10 cellular contexts compared by ENCODE assay signal in genomic region chr15:74421302-74422245, GRCh38. TPM values are rescaled to one million over a fixed set of nuclear protein-coding genes. Genes with fewer than 3 reads are reported as not detected.
A peak's percentile ranks its signal among the peaks of the same experiment; 100 is the strongest.
DNase-seq lines count a peak whose midpoint lies in the region; ATAC-seq and TF ChIP-seq lines count a peak whose summit lies in the region.
"Had no signal": no experiment of that assay in that cellular context is flagged by ENCODE, and none has a peak within 500 bp of the region (broad histone marks: within the 10 kb centered on the region; RNA-seq: fewer than 3 reads in every experiment).

No MANE protein-coding gene starts in this region.

- intact Hi-C loops in heart right ventricle (cut with DNase I) = no loop called here
- intact Hi-C loops in transverse colon (cut with DNase I; ENCODE audit: low total_unique reads) = no loop called here

- H3K27ac ChIP-seq in cardiac muscle cell (peak overlapping the region; percentile 87), heart right ventricle (peak overlapping the region in 1 of 10 donors; percentile 28), substantia nigra (ENCODE audit: low read depth, low read length, poor library complexity, severe bottlenecking) (peak overlapping the region; percentile 99), transverse colon (no peak overlapping the region)

- in situ Hi-C loops in transverse colon (cut with MboI; ENCODE audit: low pct_ligation_motif_present in 1 of 4, low pct_unique_long_range_greater_than_20kb in 1 of 4, low sequenced_read_pairs in 3 of 4) = no loop called here

- no peak for DNase-seq in cardiac muscle cell (ENCODE audit: low read depth in 1 of 2, low spot score in 1 of 2)
- DNase-seq in heart right ventricle = no peak
- peak in 55 of 56 donors; percentile 39 to 97 (median 87) for DNase-seq in amygdala (lab: John Stamatoyannopoulos, UW)
- no peak for DNase-seq in memory B cell (ENCODE audit: low spot score in 2 of 2)
- peak; percentile 52 to 96 (median 88) for DNase-seq in substantia nigra (lab: John Stamatoyannopoulos, UW)
- no peak for DNase-seq in NCI-H524 (lab: John Stamatoyannopoulos, UW)
- DNase-seq in transverse colon = no peak
- DNase-seq: left cardiac atrium, SHP77 treated with DMSO at 0.1 percent for 48 hours had no signal

- TF ChIP-seq CTCF in cardiac muscle cell (IDR thresholded peaks at IDR 0.05; ENCODE audit: low read depth, low read length) (no peak), heart right ventricle (IDR thresholded peaks at IDR 0.05) (no peak), transverse colon (IDR thresholded peaks at IDR 0.05) (no peak)

- peaks cover 9% of the 10 kb centered on the region for H3K36me3 Mint-ChIP-seq in memory B cell

- peak overlapping the region; percentile 69 for H3K4me3 Mint-ChIP-seq in memory B cell

- no peak overlapping the region for H3K4me3 ChIP-seq in cardiac muscle cell
- H3K4me3 ChIP-seq in heart right ventricle = no peak overlapping the region
- no peak overlapping the region for H3K4me3 ChIP-seq in transverse colon

- TF ChIP-seq POLR2A in transverse colon (IDR thresholded peaks at IDR 0.05) = no peak

- no peak for TF ChIP-seq EP300 in transverse colon (IDR thresholded peaks at IDR 0.05; ENCODE audit: low read depth)

- H3K4me1 ChIP-seq in cardiac muscle cell (ENCODE audit: low read depth) = peaks cover 39% of the 10 kb centered on the region
- H3K4me1 ChIP-seq in heart right ventricle = peaks cover 0 to 58% (median 35%) of the 10 kb centered on the region in 9 donors
- no peaks in the 10 kb centered on the region for H3K4me1 ChIP-seq in transverse colon

- no peaks in the 10 kb centered on the region for H3K27me3 ChIP-seq in cardiac muscle cell
- no peaks in the 10 kb centered on the region for H3K27me3 ChIP-seq in heart right ventricle
- H3K27me3 ChIP-seq in transverse colon = no peaks in the 10 kb centered on the region

- H3K9me3 ChIP-seq in cardiac muscle cell (ENCODE audit: low read depth) = no peaks in the 10 kb centered on the region
- no peaks in the 10 kb centered on the region for H3K9me3 ChIP-seq in heart right ventricle
- H3K9me3 ChIP-seq in transverse colon = no peaks in the 10 kb centered on the region

- no peaks in the 10 kb centered on the region for H3K36me3 ChIP-seq in cardiac muscle cell
- no peaks in the 10 kb centered on the region for H3K36me3 ChIP-seq in heart right ventricle
- no peaks in the 10 kb centered on the region for H3K36me3 ChIP-seq in transverse colon

- peaks cover 82% of the 10 kb centered on the region for H3K4me1 Mint-ChIP-seq in memory B cell

- 93% methylated on average over 20 of the region's 20 CpGs for WGBS in heart right ventricle, 2 donors
- 84% methylated on average over 19 of the region's 20 CpGs; no CpG with 5 or more reads in 1 of the 2 donors for WGBS in transverse colon (ENCODE audit: low coverage in 1 of 2), 2 donors

- ATAC-seq in heart right ventricle = no peak
- ATAC-seq in memory B cell (ENCODE audit: low read depth) = no peak
- no peak for ATAC-seq in GM18520 (IDR thresholded peaks at IDR 0.05; ENCODE audit: unreplicated experiment)

- H3K27me3 Mint-ChIP-seq in memory B cell = no peaks in the 10 kb centered on the region

- H3K27ac Mint-ChIP-seq in memory B cell = peak overlapping the region; percentile 87

- H3K9me3 Mint-ChIP-seq in memory B cell = no peaks in the 10 kb centered on the region

RNA-seq across cellular contexts. Expression of gene SEMA7A, which starts 12.2 kb away (rescaled TPM):
- 8.7 and 11.9 TPM in 2 replicates for total RNA-seq in cardiac muscle cell
- polyA plus RNA-seq in cardiac muscle cell = 0.99 and 3.3 TPM in 2 replicates
- total RNA-seq in heart right ventricle = 1 to 10 TPM in 8 of 10 donors, under 1 TPM in 2; 0.61 to 5.1 (median 1.8) TPM
- under 1 TPM; 0.59 to 0.99 TPM for polyA plus RNA-seq in heart right ventricle
- total RNA-seq in transverse colon = 1 to 10 TPM in 3 of 4 donors, under 1 TPM in 1; 0.20 to 5.6 (median 3.1) TPM

RNA-seq across cellular contexts. Expression of gene UBL7, which starts 39.4 kb away (rescaled TPM):
- total RNA-seq in cardiac muscle cell (74.3 and 88.4 TPM in 2 replicates), heart right ventricle (10 to 100 TPM; 49.1 to 56.6 (median 52.7) TPM), transverse colon (100 to 1,000 TPM in 1 of 4 donors, 10 to 100 TPM in 2, 1 to 10 TPM in 1; 4.0 to 157 (median 42.3) TPM)
- polyA plus RNA-seq in cardiac muscle cell (130 and 135 TPM in 2 replicates), heart right ventricle (10 to 100 TPM; 47.0 to 51.7 TPM)

RNA-seq across cellular contexts. Expression of gene CYP11A1, which starts 54.1 kb away (rescaled TPM):
- 5.4 and 9.8 TPM in 2 replicates for total RNA-seq in cardiac muscle cell
- 11.2 and 13.0 TPM in 2 replicates for polyA plus RNA-seq in cardiac muscle cell
- 1 to 10 TPM in 8 of 10 donors, under 1 TPM in 2; 0.60 to 3.6 (median 2.2) TPM for total RNA-seq in heart right ventricle
- under 1 TPM; 0.06 to 0.44 TPM for polyA plus RNA-seq in heart right ventricle
- total RNA-seq in transverse colon = under 1 TPM in 2 of 4 donors, not detected in 2; 0.40 to 0.79 TPM

Comparison
In these comparisons a context has a peak if more than half of its experiments do, and no peak if none do; other contexts are left out.
1. DNase-seq: peak in amygdala (55 of 56) and substantia nigra (49 of 49); none in cardiac muscle cell (0 of 2), heart right ventricle (0 of 2), memory B cell (0 of 2), NCI-H524 (0 of 2) and transverse colon (single experiment).
2. H3K27ac ChIP-seq: peak in cardiac muscle cell (single experiment) and substantia nigra (single experiment); none in transverse colon (0 of 4).